Comparison of ENCODE assay signal across 4 cellular contexts in genomic region chr1:182528206-182528605, GRCh38.
A peak's percentile ranks its signal among the peaks of the same experiment; 100 is the strongest.
DNase-seq lines count a peak whose midpoint lies in the region; ATAC-seq, FAIRE-seq and TF ChIP-seq lines count a peak whose summit lies in the region.
"Not testable (repeated sequence)": the region's sequence is repeated elsewhere in the genome, so short reads cannot be mapped to it uniquely, and the experiment has no call there.

No MANE protein-coding gene starts in this region.

- not testable (repeated sequence) for TF ChIP-seq CTCF in MM.1S (IDR thresholded peaks at IDR 0.05; ENCODE audit: low read length); colonic mucosa (IDR thresholded peaks at IDR 0.05); mucosa of descending colon (IDR thresholded peaks at IDR 0.05)

- not testable (repeated sequence) for H3K9me2 ChIP-seq in MM.1S (replicated peaks; ENCODE audit: insufficient read depth, low read length)

- not testable (repeated sequence) for H3K4me3 ChIP-seq in MM.1S (ENCODE audit: low read length); colonic mucosa; mucosa of descending colon; small intestine (ENCODE audit: low read depth in 1 of 2, low read length in 2 of 2)

- H3K4me2 ChIP-seq in MM.1S (ENCODE audit: low read depth, low read length): not testable (repeated sequence)

- H3K9ac ChIP-seq in MM.1S (ENCODE audit: low read length); colonic mucosa (ENCODE audit: low read depth in 2 of 2, low read length in 2 of 2): not testable (repeated sequence)

- H3K4me1 ChIP-seq in MM.1S (ENCODE audit: low read length); colonic mucosa; mucosa of descending colon (ENCODE audit: low read depth); small intestine (ENCODE audit: control insufficient read depth in 2 of 2, insufficient read depth in 1 of 2, low read depth in 1 of 2, low read length in 1 of 2): not testable (repeated sequence)

- ATAC-seq in mucosa of descending colon: peak; percentile 79

- DNase-seq in MM.1S (peak; percentile 3), colonic mucosa (peak; percentile 42), mucosa of descending colon (peak in 1 of 3 donors; percentile 41), small intestine (peak; percentile 94)

- not testable (repeated sequence) for FAIRE-seq in small intestine (lab: Jason Lieb, UNC)

- WGBS in small intestine, 3 donors: 13 to 65% (median 37%) methylated on average over 5 of the region's 5 CpGs

- not testable (repeated sequence) for H3F3A ChIP-seq in MM.1S (ENCODE audit: insufficient read depth, low read length)

- intact Hi-C loops in colonic mucosa (cut with DNase I); mucosa of descending colon (cut with DNase I, micrococcal nuclease): not testable (repeated sequence)

- H3K9me3 ChIP-seq in MM.1S (replicated peaks; ENCODE audit: insufficient read depth, low read length); colonic mucosa; small intestine (ENCODE audit: control insufficient read depth, low read depth): not testable (repeated sequence)
- H3K9me3 ChIP-seq in mucosa of descending colon: peaks cover 19% of the 10 kb centered on the region

- H4K20me1 ChIP-seq in MM.1S (ENCODE audit: insufficient read depth, low read length): not testable (repeated sequence)

- not testable (repeated sequence) for H3K79me2 ChIP-seq in MM.1S (ENCODE audit: low read length)

- H3K27ac ChIP-seq in MM.1S (ENCODE audit: low read length); small intestine (ENCODE audit: low read depth in 1 of 2, low read length in 1 of 2): not testable (repeated sequence)
- peak overlapping the region; percentile 34 for H3K27ac ChIP-seq in colonic mucosa

- not testable (repeated sequence) for H3K27me3 ChIP-seq in MM.1S (replicated peaks; ENCODE audit: insufficient read depth, low read length); colonic mucosa; small intestine (ENCODE audit: control insufficient read depth in 2 of 2, insufficient read depth in 2 of 2, low read length in 2 of 2)

- H3K36me3 ChIP-seq in MM.1S (replicated peaks; ENCODE audit: insufficient read depth, low read length); colonic mucosa; mucosa of descending colon (ENCODE audit: low read depth); small intestine (ENCODE audit: control insufficient read depth in 2 of 2, insufficient read depth in 2 of 2, low read length in 2 of 2): not testable (repeated sequence)

- H2AFZ ChIP-seq in MM.1S (ENCODE audit: low read length): not testable (repeated sequence)
